36 cellular contexts compared by ENCODE assay signal in genomic region chr16:86649875-86650274, GRCh38.
"Had no signal": no experiment of that assay in that cellular context is flagged by ENCODE, and none has a peak within 500 bp of the region (broad histone marks: within the 10 kb centered on the region; RNA-seq: fewer than 3 reads in every experiment).

No MANE protein-coding gene starts in this region.

- ATAC-seq: activated CD8-positive, alpha-beta memory T cell treated with anti-CD3 and anti-CD28 coated beads, Interleukin-2, amount 10 ng/mL, durations not matched to agents 7 days and 5 days; PC-3; Right ventricle myocardium inferior; SK-N-SH treated with all-trans-retinoic acid at 6 μM for 48 hours had no signal

- H3K27ac ChIP-seq: ascending aorta, cardiac muscle cell, RWPE1, VCaP had no signal

- DNase-seq: activated B cell treated with CpG ODN at 0.5 μM for 24 hours; activated CD4-positive, alpha-beta memory T cell treated with anti-CD3 and anti-CD28 coated beads, Interleukin-2, amount 10 ng/mL, durations not matched to agents 7 days and 5 days; activated CD4-positive, alpha-beta T cell treated with anti-CD3 and anti-CD28 coated beads for 1 hour; activated CD4-positive, alpha-beta T cell treated with anti-CD3 and anti-CD28 coated beads for 48 hours; activated CD8-positive, alpha-beta memory T cell treated with anti-CD3 and anti-CD28 coated beads for 24 hours; activated CD8-positive, alpha-beta memory T cell treated with anti-CD3 and anti-CD28 coated beads, Interleukin-2, amount 10 ng/mL, durations not matched to agents 7 days and 5 days; activated CD8-positive, alpha-beta memory T cell treated with anti-CD3 and anti-CD28 coated beads, Interleukin-2, amount 50 U/mL, for 48 hours; activated effector memory CD4-positive, alpha-beta T cell treated with Interleukin-2 at 50 U/mL for 16 hours; activated naive CD4-positive, alpha-beta T cell; activated naive CD4-positive, alpha-beta T cell treated with anti-CD3 and anti-CD28 coated beads, Interleukin-2, amount 50 U/mL, for 16 hours; activated naive CD8-positive, alpha-beta T cell treated with anti-CD3 and anti-CD28 coated beads for 36 hours; activated T-cell treated with anti-CD3 and anti-CD28 coated beads, Interleukin-2, amount 50 U/mL, for 48 hours; amygdala; NCI-H1092 treated with DMSO at 0.1 percent for 48 hours; NCI-H1417; NCI-H146; NCI-H187; NCI-H2029 treated with DMSO at 0.1 percent for 48 hours; NCI-H2107; NCI-H2171; NCI-H510A; NCI-H526; NCI-H748 treated with DMSO at 0.1 percent for 48 hours; NK-92 treated with Interleukin-12 subunit alpha and Interleukin-12 subunit beta, amount 100 ng/mL, for 24 hours; PC-3; SIG-M5; SW 1271; T-helper 1 cell; T-helper 2 cell; T-helper 9 cell had no signal

- H3K36me3 ChIP-seq: cardiac muscle cell had no signal

- H3K4me3 Mint-ChIP-seq: activated B cell treated with CpG ODN at 0.5 μM for 24 hours; activated CD4-positive, alpha-beta memory T cell treated with anti-CD3 and anti-CD28 coated beads, Interleukin-2, amount 10 ng/mL, durations not matched to agents 7 days and 5 days; activated CD8-positive, alpha-beta memory T cell treated with anti-CD3 and anti-CD28 coated beads, Interleukin-2, amount 10 ng/mL, durations not matched to agents 7 days and 5 days; activated naive CD8-positive, alpha-beta T cell treated with anti-CD3 and anti-CD28 coated beads for 36 hours had no signal

- H3K27me3 ChIP-seq: ascending aorta, cardiac muscle cell had no signal

- H3K27ac Mint-ChIP-seq: activated B cell treated with CpG ODN at 0.5 μM for 24 hours; activated CD4-positive, alpha-beta memory T cell treated with anti-CD3 and anti-CD28 coated beads, Interleukin-2, amount 10 ng/mL, durations not matched to agents 7 days and 5 days; activated CD8-positive, alpha-beta memory T cell treated with anti-CD3 and anti-CD28 coated beads, Interleukin-2, amount 10 ng/mL, durations not matched to agents 7 days and 5 days; activated naive CD8-positive, alpha-beta T cell treated with anti-CD3 and anti-CD28 coated beads for 36 hours had no signal

- H3K4me1 Mint-ChIP-seq: activated B cell treated with CpG ODN at 0.5 μM for 24 hours; activated CD4-positive, alpha-beta memory T cell treated with anti-CD3 and anti-CD28 coated beads, Interleukin-2, amount 10 ng/mL, durations not matched to agents 7 days and 5 days; activated CD8-positive, alpha-beta memory T cell treated with anti-CD3 and anti-CD28 coated beads, Interleukin-2, amount 10 ng/mL, durations not matched to agents 7 days and 5 days; activated naive CD8-positive, alpha-beta T cell treated with anti-CD3 and anti-CD28 coated beads for 36 hours had no signal

- H3K27me3 Mint-ChIP-seq: activated B cell treated with CpG ODN at 0.5 μM for 24 hours; activated CD4-positive, alpha-beta memory T cell treated with anti-CD3 and anti-CD28 coated beads, Interleukin-2, amount 10 ng/mL, durations not matched to agents 7 days and 5 days had no signal

- H3K36me3 Mint-ChIP-seq: activated CD8-positive, alpha-beta memory T cell treated with anti-CD3 and anti-CD28 coated beads, Interleukin-2, amount 10 ng/mL, durations not matched to agents 7 days and 5 days; activated naive CD8-positive, alpha-beta T cell treated with anti-CD3 and anti-CD28 coated beads for 36 hours had no signal

- H3K4me3 ChIP-seq: ascending aorta, cardiac muscle cell had no signal
